ENCODE assay signal across 14 cellular contexts in genomic region chr17:64500923-64501765, GRCh38. TPM values are rescaled to one million over a fixed set of nuclear protein-coding genes. Genes with fewer than 3 reads are reported as not detected.
DNase-seq lines count a peak whose midpoint lies in the region; ATAC-seq and TF ChIP-seq lines count a peak whose summit lies in the region.
"Had no signal": no experiment of that assay in that cellular context is flagged by ENCODE, and none has a peak within 500 bp of the region (broad histone marks: within the 10 kb centered on the region; RNA-seq: fewer than 3 reads in every experiment).

No MANE protein-coding gene starts in this region.

- H3K27ac ChIP-seq in RWPE1 (peak overlapping the region; percentile 60), smooth muscle cell (ENCODE audit: low read depth) (peak overlapping the region; percentile 99), gastroesophageal sphincter (peak overlapping the region in 2 of 4 donors; percentile 21 to 94), thyroid gland (no peak overlapping the region), dorsolateral prefrontal cortex (peak overlapping the region in 4 of 59 donors; percentile 0 to 39 (median 11))
- H3K27ac ChIP-seq: HL-60, right atrium auricular region, uterus had no signal

- H3K9ac ChIP-seq in endocrine pancreas (ENCODE audit: control insufficient read depth, insufficient read depth, low read length) (no peak overlapping the region), smooth muscle cell (ENCODE audit: low read depth) (no peak overlapping the region)

- no peak overlapping the region for H2AFZ ChIP-seq in smooth muscle cell (ENCODE audit: low read depth)

- peaks cover 60% of the 10 kb centered on the region for H3K79me2 ChIP-seq in smooth muscle cell (ENCODE audit: low read depth)

- CTCF ChIA-PET in activated CD8-positive, alpha-beta memory T cell treated with anti-CD3 and anti-CD28 coated beads, Interleukin-2, amount 10 ng/mL, durations not matched to agents 7 days and 5 days (lab: Charles Lee), result interaction anchor here (7.2 kb wide), 1 partner anchor 10 kb away, joined by 68 read pairs; no protein-coding TSS in a partner anchor
- CTCF ChIA-PET in RWPE1 (lab: Yijun Ruan, JAX), result interaction anchor here (0.7 kb wide), 1 partner anchor 22 kb away, joined by 3 read pairs; no protein-coding TSS in a partner anchor

- H3K36me3 ChIP-seq in endocrine pancreas (ENCODE audit: control insufficient read depth, insufficient read depth, low read length) (peaks cover 38% of the 10 kb centered on the region), smooth muscle cell (ENCODE audit: low read depth) (peaks cover 52% of the 10 kb centered on the region), gastroesophageal sphincter (peaks cover 31 to 74% of the 10 kb centered on the region in 2 donors), thyroid gland (peaks cover 67 to 69% of the 10 kb centered on the region in 2 donors)
- H3K36me3 ChIP-seq: uterus had no signal

- H3K27ac Mint-ChIP-seq in activated CD8-positive, alpha-beta memory T cell treated with anti-CD3 and anti-CD28 coated beads, Interleukin-2, amount 10 ng/mL, durations not matched to agents 7 days and 5 days, result peak overlapping the region; percentile 54

- TF ChIP-seq POLR2A in gastroesophageal sphincter (IDR thresholded peaks at IDR 0.05) (no peak), thyroid gland (IDR thresholded peaks at IDR 0.05) (no peak)

- H3K27me3 ChIP-seq in endocrine pancreas (ENCODE audit: control insufficient read depth, insufficient read depth, low read length), result no peaks in the 10 kb centered on the region
- H3K27me3 ChIP-seq in smooth muscle cell (ENCODE audit: low read depth), result no peaks in the 10 kb centered on the region
- no peaks in the 10 kb centered on the region for H3K27me3 ChIP-seq in gastroesophageal sphincter
- no peaks in the 10 kb centered on the region for H3K27me3 ChIP-seq in thyroid gland
- no peaks in the 10 kb centered on the region for H3K27me3 ChIP-seq in dorsolateral prefrontal cortex
- H3K27me3 ChIP-seq: heart left ventricle, right atrium auricular region, uterus had no signal

- H3K4me1 ChIP-seq in endocrine pancreas (ENCODE audit: control insufficient read depth, insufficient read depth, low read length) (peaks cover 46% of the 10 kb centered on the region), smooth muscle cell (ENCODE audit: low read depth) (peaks cover 25% of the 10 kb centered on the region), gastroesophageal sphincter (peaks cover 14 to 81% (median 18%) of the 10 kb centered on the region in 3 donors), thyroid gland (peaks cover 13 to 49% of the 10 kb centered on the region in 2 donors)

- H3K9me3 Mint-ChIP-seq in activated CD8-positive, alpha-beta memory T cell treated with anti-CD3 and anti-CD28 coated beads, Interleukin-2, amount 10 ng/mL, durations not matched to agents 7 days and 5 days (ENCODE audit: low read depth), result no peaks in the 10 kb centered on the region

- H4K20me1 ChIP-seq in smooth muscle cell (ENCODE audit: low read depth), result peaks cover 81% of the 10 kb centered on the region

- H3F3A ChIP-seq in smooth muscle cell (ENCODE audit: low read depth), result peaks cover 67% of the 10 kb centered on the region

- no peak for DNase-seq in activated CD8-positive, alpha-beta memory T cell treated with anti-CD3 and anti-CD28 coated beads, Interleukin-2, amount 10 ng/mL, durations not matched to agents 7 days and 5 days
- no peak for DNase-seq in activated CD8-positive, alpha-beta memory T cell treated with anti-CD3 and anti-CD28 coated beads, Interleukin-2, amount 50 U/mL, for 4 hours
- DNase-seq in RWPE1 (ENCODE audit: low spot score), result no peak
- no peak for DNase-seq in smooth muscle cell (lab: John Stamatoyannopoulos, UW; ENCODE audit: unreplicated experiment)
- DNase-seq in thyroid gland, result no peak
- DNase-seq in dorsolateral prefrontal cortex, result no peak
- DNase-seq: heart left ventricle, NCI-H69, uterus had no signal

- intact Hi-C loops in thyroid gland (cut with DNase I) (loop anchor here (5.0 kb wide), 1 partner anchor 146 kb away; no protein-coding TSS in a partner anchor), dorsolateral prefrontal cortex (cut with DNase I) (loop anchor here (10.0 kb wide), 2 partner anchors 666 to 676 kb away; partner anchors contain the start of genes FTSJ3 (in 1 of the 2) and PSMC5 (in 1 of the 2))

- no peak overlapping the region for H3K4me3 Mint-ChIP-seq in activated CD8-positive, alpha-beta memory T cell treated with anti-CD3 and anti-CD28 coated beads, Interleukin-2, amount 10 ng/mL, durations not matched to agents 7 days and 5 days

- H3K4me3 ChIP-seq in endocrine pancreas (ENCODE audit: control insufficient read depth, insufficient read depth, low read length) (peak overlapping the region; percentile 99), smooth muscle cell (no peak overlapping the region), gastroesophageal sphincter (no peak overlapping the region), thyroid gland (replicated peaks in 1 of 3) (no peak overlapping the region), dorsolateral prefrontal cortex (peak overlapping the region in 3 of 59 donors; percentile 0 to 13 (median 1))
- H3K4me3 ChIP-seq: lung, right atrium auricular region, uterus had no signal

- ATAC-seq in activated CD8-positive, alpha-beta memory T cell treated with anti-CD3 and anti-CD28 coated beads, Interleukin-2, amount 10 ng/mL, durations not matched to agents 7 days and 5 days, result no peak
- no peak for ATAC-seq in gastroesophageal sphincter
- ATAC-seq: heart left ventricle had no signal

- no peak overlapping the region for H3K4me2 ChIP-seq in smooth muscle cell

- no peaks in the 10 kb centered on the region for H3K9me3 ChIP-seq in endocrine pancreas (ENCODE audit: control insufficient read depth, low read length)
- no peaks in the 10 kb centered on the region for H3K9me3 ChIP-seq in smooth muscle cell (replicated peaks; ENCODE audit: low read depth)
- H3K9me3 ChIP-seq in gastroesophageal sphincter, result no peaks in the 10 kb centered on the region
- H3K9me3 ChIP-seq in thyroid gland, result no peaks in the 10 kb centered on the region
- H3K9me3 ChIP-seq: heart left ventricle, right atrium auricular region, uterus had no signal

- WGBS in smooth muscle cell (ENCODE audit: low lambda C conversion rate), result 92% methylated on average over 10 of the region's 10 CpGs
- WGBS in gastroesophageal sphincter (ENCODE audit: low coverage in 1 of 2), 2 donors, result 69 to 74% methylated on average over 9 to 10 of the region's 10 CpGs
- WGBS in thyroid gland, 2 donors, result 85 to 89% methylated on average over 10 of the region's 10 CpGs

- POLR2A ChIA-PET in RWPE1 (lab: Yijun Ruan, JAX; ENCODE audit: low non-redundant PET), result no interaction called here

- TF ChIP-seq CTCF in RWPE1 (conservative IDR thresholded peaks at IDR 0.05; ENCODE audit: low read depth), result no peak
- TF ChIP-seq CTCF in smooth muscle cell (IDR thresholded peaks at IDR 0.05; ENCODE audit: borderline replicate concordance, insufficient read depth, poor library complexity, severe bottlenecking), result no peak
- no peak for TF ChIP-seq CTCF in gastroesophageal sphincter (IDR thresholded peaks at IDR 0.05)
- TF ChIP-seq CTCF in thyroid gland (IDR thresholded peaks at IDR 0.05), result no peak
- TF ChIP-seq CTCF in dorsolateral prefrontal cortex (IDR thresholded peaks at IDR 0.05 in 54 of 56, conservative IDR thresholded peaks at IDR 0.05 in 2 of 56; ENCODE audit: low read depth in 1 of 56, partially characterized antibody in 56 of 56), result no peak

- H3K4me1 Mint-ChIP-seq in activated CD8-positive, alpha-beta memory T cell treated with anti-CD3 and anti-CD28 coated beads, Interleukin-2, amount 10 ng/mL, durations not matched to agents 7 days and 5 days, result peaks cover 73% of the 10 kb centered on the region

- no peak for TF ChIP-seq EP300 in gastroesophageal sphincter (IDR thresholded peaks at IDR 0.05)

- peaks cover 76% of the 10 kb centered on the region for H3K36me3 Mint-ChIP-seq in activated CD8-positive, alpha-beta memory T cell treated with anti-CD3 and anti-CD28 coated beads, Interleukin-2, amount 10 ng/mL, durations not matched to agents 7 days and 5 days

- H3K27me3 Mint-ChIP-seq in activated CD8-positive, alpha-beta memory T cell treated with anti-CD3 and anti-CD28 coated beads, Interleukin-2, amount 10 ng/mL, durations not matched to agents 7 days and 5 days, result no peaks in the 10 kb centered on the region

RNA-seq across cellular contexts. Expression of gene POLG2, which starts 4.3 kb away (rescaled TPM):
- total RNA-seq in activated CD8-positive, alpha-beta memory T cell treated with anti-CD3 and anti-CD28 coated beads, Interleukin-2, amount 10 ng/mL, durations not matched to agents 7 days and 5 days, result 10 to 100 TPM; 36.0 to 47.3 TPM
- total RNA-seq in smooth muscle cell (8.2 and 22.6 TPM in 2 replicates), gastroesophageal sphincter (10 to 100 TPM in 1 of 4 donors, 1 to 10 TPM in 3; 1.4 to 12.6 (median 6.6) TPM), thyroid gland (10 to 100 TPM; 10.6 to 15.0 (median 13.1) TPM), dorsolateral prefrontal cortex (10 to 100 TPM in 105 of 120 experiments, 1 to 10 TPM in 15; 5.9 to 25.5 (median 12.7) TPM)
- polyA plus RNA-seq in smooth muscle cell, result 8.0 and 11.8 TPM in 2 replicates

RNA-seq across cellular contexts. Expression of gene DDX5, which starts 4.9 kb away (rescaled TPM):
- total RNA-seq in activated CD8-positive, alpha-beta memory T cell treated with anti-CD3 and anti-CD28 coated beads, Interleukin-2, amount 10 ng/mL, durations not matched to agents 7 days and 5 days, result 100 to 1,000 TPM; 842 to 926 TPM
- total RNA-seq in smooth muscle cell, result 679 and 752 TPM in 2 replicates
- polyA plus RNA-seq in smooth muscle cell, result 446 and 533 TPM in 2 replicates
- total RNA-seq in gastroesophageal sphincter, result 100 to 1,000 TPM; 585 to 908 (median 632) TPM
- 1,000 to 10,000 TPM in 3 of 4 donors, 100 to 1,000 TPM in 1; 895 to 1,792 (median 1,570) TPM for total RNA-seq in thyroid gland
- 100 to 1,000 TPM; 557 to 873 (median 694) TPM for total RNA-seq in dorsolateral prefrontal cortex

RNA-seq across cellular contexts. Expression of gene CEP95, which starts 5.6 kb away (rescaled TPM):
- total RNA-seq in activated CD8-positive, alpha-beta memory T cell treated with anti-CD3 and anti-CD28 coated beads, Interleukin-2, amount 10 ng/mL, durations not matched to agents 7 days and 5 days, result 10 to 100 TPM; 45.7 to 52.6 TPM
- total RNA-seq in smooth muscle cell, result 55.4 and 59.5 TPM in 2 replicates
- 21.3 and 35.6 TPM in 2 replicates for polyA plus RNA-seq in smooth muscle cell
- 10 to 100 TPM; 18.6 to 52.0 (median 33.2) TPM for total RNA-seq in gastroesophageal sphincter
- 10 to 100 TPM; 62.6 to 91.3 (median 75.8) TPM for total RNA-seq in thyroid gland
- 10 to 100 TPM; 38.9 to 94.4 (median 62.9) TPM for total RNA-seq in dorsolateral prefrontal cortex

RNA-seq across cellular contexts. Expression of gene MILR1, which starts 52.2 kb away (rescaled TPM):
- under 1 TPM in 1 of 2 experiments, not detected in 1; 0.82 TPM for total RNA-seq in activated CD8-positive, alpha-beta memory T cell treated with anti-CD3 and anti-CD28 coated beads, Interleukin-2, amount 10 ng/mL, durations not matched to agents 7 days and 5 days
- total RNA-seq in smooth muscle cell (not detected in 2 replicates), gastroesophageal sphincter (10 to 100 TPM in 1 of 4 donors, 1 to 10 TPM in 2, not detected in 1; 3.5 to 10.1 (median 7.3) TPM), thyroid gland (10 to 100 TPM in 1 of 4 donors, 1 to 10 TPM in 2, not detected in 1; 2.3 to 14.6 (median 6.8) TPM), dorsolateral prefrontal cortex (10 to 100 TPM in 9 of 120 experiments, 1 to 10 TPM in 111; 1.1 to 16.6 (median 4.9) TPM)
- polyA plus RNA-seq in smooth muscle cell, result not detected in 2 replicates

Comparison
In these comparisons a context has a peak if more than half of its experiments do, and no peak if none do; other contexts are left out.
1. H3K27ac ChIP-seq: peak in RWPE1 (single experiment) and smooth muscle cell (single experiment); none in thyroid gland (0 of 3).